ENCODE assay signal across 30 cellular contexts in genomic region chr15:77171568-77171967, GRCh38.
"Had no signal": no experiment of that assay in that cellular context is flagged by ENCODE, and none has a peak within 500 bp of the region (broad histone marks: within the 10 kb centered on the region; RNA-seq: fewer than 3 reads in every experiment).

No MANE protein-coding gene starts in this region.

- DNase-seq: activated B cell treated with CpG ODN at 0.5 μM for 24 hours; activated CD4-positive, alpha-beta memory T cell treated with anti-CD3 and anti-CD28 coated beads, Interleukin-2, amount 10 ng/mL, durations not matched to agents 7 days and 5 days; activated CD4-positive, alpha-beta T cell treated with anti-CD3 and anti-CD28 coated beads for 4 hours; activated CD4-positive, alpha-beta T cell treated with anti-CD3 and anti-CD28 coated beads, Interleukin-2, amount 10 ng/mL, durations not matched to agents 24 days and 14 days; activated CD4-positive, alpha-beta T cell treated with anti-CD3 and anti-CD28 coated beads, Interleukin-2, amount 50 U/mL, for 1 hour; activated CD4-positive, alpha-beta T cell treated with anti-CD3 and anti-CD28 coated beads, Interleukin-2, amount 50 U/mL, for 48 hours; activated CD4-positive, CD25-positive, alpha-beta regulatory T cell treated with anti-CD3 and anti-CD28 coated beads, Interleukin-2, amount 50 U/mL, for 72 hours; activated CD8-positive, alpha-beta memory T cell treated with anti-CD3 and anti-CD28 coated beads for 24 hours; activated CD8-positive, alpha-beta memory T cell treated with anti-CD3 and anti-CD28 coated beads, Interleukin-2, amount 10 ng/mL, durations not matched to agents 7 days and 5 days; activated CD8-positive, alpha-beta memory T cell treated with anti-CD3 and anti-CD28 coated beads, Interleukin-2, amount 50 U/mL, for 48 hours; activated CD8-positive, alpha-beta T cell treated with anti-CD3 and anti-CD28 coated beads, Interleukin-2, amount 10 ng/mL, durations not matched to agents 7 days and 5 days; activated effector memory CD4-positive, alpha-beta T cell treated with Interleukin-2 at 50 U/mL for 16 hours; activated gamma-delta T cell; activated naive CD4-positive, alpha-beta T cell treated with anti-CD3 and anti-CD28 coated beads, Interleukin-2, amount 10 ng/mL, durations not matched to agents 7 days and 5 days; activated naive CD4-positive, alpha-beta T cell treated with Interleukin-2 at 50 U/mL for 16 hours; activated naive CD8-positive, alpha-beta T cell treated with anti-CD3 and anti-CD28 coated beads, Interleukin-2, amount 10 ng/mL, durations not matched to agents 7 days and 5 days; activated naive CD8-positive, alpha-beta T cell treated with anti-CD3 and anti-CD28 coated beads, Interleukin-2, amount 50 U/mL, for 24 hours; activated T-cell treated with anti-CD3 and anti-CD28 coated beads, Interleukin-2, amount 50 U/mL, for 24 hours; activated T-cell treated with anti-CD3 and anti-CD28 coated beads, Interleukin-2, amount 50 U/mL, for 48 hours; amygdala; anterior cingulate cortex; caudate nucleus; cerebellar nuclear complex; T-helper 2 cell; T-helper 9 cell had no signal

- H3K27me3 ChIP-seq: ascending aorta, cardiac muscle cell had no signal

- H3K4me3 ChIP-seq: ascending aorta, cardiac muscle cell had no signal

- ATAC-seq: activated CD8-positive, alpha-beta memory T cell treated with anti-CD3 and anti-CD28 coated beads, Interleukin-2, amount 10 ng/mL, durations not matched to agents 7 days and 5 days; activated CD8-positive, alpha-beta T cell treated with anti-CD3 and anti-CD28 coated beads, Interleukin-2, amount 10 ng/mL, durations not matched to agents 7 days and 5 days; activated naive CD8-positive, alpha-beta T cell treated with anti-CD3 and anti-CD28 coated beads, Interleukin-2, amount 50 U/mL, for 24 hours had no signal

- H3K27ac ChIP-seq: ascending aorta, cardiac muscle cell, VCaP had no signal

- H3K36me3 ChIP-seq: ascending aorta, cardiac muscle cell had no signal

- H3K4me1 ChIP-seq: ascending aorta had no signal

- H3K9me3 ChIP-seq: ascending aorta had no signal

- FAIRE-seq: bronchial epithelial cell, TTC549 had no signal
